In the genomic region with DNA sequence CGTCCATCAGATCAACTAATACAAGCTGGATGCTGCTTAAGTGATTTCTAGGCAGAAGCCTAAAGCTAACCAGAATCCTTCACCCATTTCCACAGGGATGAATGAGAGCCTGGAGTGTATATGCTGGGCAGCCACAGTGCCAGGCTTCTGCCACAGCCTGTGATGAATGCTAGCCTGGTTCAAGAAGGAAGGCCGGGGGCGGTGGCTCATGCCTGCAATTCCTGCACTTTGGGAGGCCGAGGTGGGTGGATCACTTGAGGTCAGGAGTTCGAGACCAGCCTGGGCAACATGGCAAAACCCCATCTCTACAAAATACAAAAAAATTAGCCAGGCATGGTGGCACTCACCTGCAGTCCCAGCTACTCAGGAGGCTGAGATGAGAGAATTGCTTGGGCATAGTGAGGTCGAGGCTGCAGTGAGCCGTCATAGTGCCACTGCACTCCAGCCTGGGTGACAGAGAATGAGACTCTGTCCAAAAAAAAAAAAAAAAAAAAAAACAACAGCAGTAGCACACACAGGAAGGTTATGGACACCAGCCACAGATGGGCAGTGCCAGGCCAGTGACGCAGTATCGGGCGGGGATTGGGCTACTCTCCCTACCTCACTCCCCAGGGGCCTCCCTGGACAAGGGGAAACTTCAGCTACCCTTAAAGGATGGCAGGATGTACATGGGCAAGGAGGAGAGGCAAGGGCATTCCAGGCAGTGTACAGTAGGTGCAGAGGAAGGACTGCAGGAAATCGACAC, we compare ENCODE assay signal across 8 cellular contexts. TPM values are rescaled to one million over a fixed set of nuclear protein-coding genes. Genes with fewer than 3 reads are reported as not detected.
DNase-seq lines count a peak whose midpoint lies in the region; ATAC-seq and TF ChIP-seq lines count a peak whose summit lies in the region.
"Had no signal": no experiment of that assay in that cellular context is flagged by ENCODE, and none has a peak within 500 bp of the region (broad histone marks: within the 10 kb centered on the region; RNA-seq: fewer than 3 reads in every experiment).

No MANE protein-coding gene starts in this region.

- H4K20me1 ChIP-seq in OCI-LY3 (ENCODE audit: insufficient read depth, low read length) = no peaks in the 10 kb centered on the region

- H3K27me3 ChIP-seq in OCI-LY3 (ENCODE audit: low read depth, low read length) = no peaks in the 10 kb centered on the region
- H3K27me3 ChIP-seq: gastroesophageal sphincter had no signal

- H3K9me3 ChIP-seq in OCI-LY3 (ENCODE audit: insufficient read depth, low read length) = no peaks in the 10 kb centered on the region
- H3K9me3 ChIP-seq: gastroesophageal sphincter had no signal

- H3K4me1 ChIP-seq in OCI-LY3 (ENCODE audit: low read length) = peaks cover 57% of the 10 kb centered on the region

- peak overlapping the region; percentile 51 for H3K27ac Mint-ChIP-seq in progenitor cell of endocrine pancreas

- H3K36me3 ChIP-seq in OCI-LY3 (replicated peaks; ENCODE audit: low read depth, low read length) = no peaks in the 10 kb centered on the region
- H3K36me3 ChIP-seq: gastroesophageal sphincter had no signal

- H2AFZ ChIP-seq in OCI-LY3 (ENCODE audit: low read depth, low read length) = peak overlapping the region; percentile 71

- DNase-seq in G401 (ENCODE audit: low spot score) (peak; percentile 61), epithelial cell of proximal tubule (ENCODE audit: low read depth) (no peak), progenitor cell of endocrine pancreas (ENCODE audit: low spot score, unreplicated experiment) (no peak), Ammon's horn (ENCODE audit: low spot score) (no peak), NCI-H82 treated with DMSO at 0.1 percent for 48 hours (lab: John Stamatoyannopoulos, UW; ENCODE audit: unreplicated experiment) (no peak)

- H3K36me3 Mint-ChIP-seq in progenitor cell of endocrine pancreas (ENCODE audit: insufficient read depth) = no peaks in the 10 kb centered on the region

- H3K4me2 ChIP-seq in OCI-LY3 (ENCODE audit: low read length) = peak overlapping the region; percentile 98

- H3K4me1 Mint-ChIP-seq in progenitor cell of endocrine pancreas (ENCODE audit: low read depth) = peaks cover 5% of the 10 kb centered on the region

- H3K27me3 Mint-ChIP-seq in progenitor cell of endocrine pancreas = peaks cover 3% of the 10 kb centered on the region

- H3K79me2 ChIP-seq in OCI-LY3 (ENCODE audit: low read length) = no peaks in the 10 kb centered on the region

- H3K4me3 ChIP-seq in OCI-LY3 (ENCODE audit: low read length) (peak overlapping the region; percentile 75), epithelial cell of proximal tubule (ENCODE audit: low read depth, low read length) (peak overlapping the region; percentile 35)

- peak overlapping the region; percentile 57 for H3K9ac ChIP-seq in OCI-LY3 (ENCODE audit: low read length)

- ATAC-seq in HG02588 (IDR thresholded peaks at IDR 0.05; ENCODE audit: unreplicated experiment) = no peak

- peak overlapping the region; percentile 41 for H3K27ac ChIP-seq in OCI-LY3 (ENCODE audit: low read length)

- H3K9me3 Mint-ChIP-seq in progenitor cell of endocrine pancreas (ENCODE audit: low read depth) = no peaks in the 10 kb centered on the region

- in situ Hi-C loops in G401 (cut with HindIII; ENCODE audit: low sequenced_read_pairs) = loop anchor here (10.0 kb wide), 1 partner anchor 118 kb away; no protein-coding TSS in a partner anchor

- no peak overlapping the region for H3K4me3 Mint-ChIP-seq in progenitor cell of endocrine pancreas (ENCODE audit: low read depth)

- TF ChIP-seq CTCF in OCI-LY3 (IDR thresholded peaks at IDR 0.05; ENCODE audit: low read depth, low read length) (no peak), epithelial cell of proximal tubule (conservative IDR thresholded peaks at IDR 0.05; ENCODE audit: low read depth, low read length) (no peak), progenitor cell of endocrine pancreas (IDR thresholded peaks at IDR 0.05; ENCODE audit: unreplicated experiment) (no peak)

RNA-seq across cellular contexts. Expression of a gene that starts 23.1 kb away (rescaled TPM):
- 0.07 TPM in 1 of 2 replicates, not detected in the other for total RNA-seq in G401 (2014; rRNA removed; shearing (Covaris generic))
- 0.06 TPM in 1 of 2 replicates, not detected in the other for total RNA-seq in epithelial cell of proximal tubule
- 0.26 and 0.31 TPM in 2 replicates for total RNA-seq in progenitor cell of endocrine pancreas
